In genomic region chr6:37396571-37397185, GRCh38 we compare ENCODE assay signal across 23 cellular contexts. TPM values are rescaled to one million over a fixed set of nuclear protein-coding genes. Genes with fewer than 3 reads are reported as not detected.
DNase-seq lines count a peak whose midpoint lies in the region; ATAC-seq and TF ChIP-seq lines count a peak whose summit lies in the region.
"Had no signal": no experiment of that assay in that cellular context is flagged by ENCODE, and none has a peak within 500 bp of the region (broad histone marks: within the 10 kb centered on the region; RNA-seq: fewer than 3 reads in every experiment).

No MANE protein-coding gene starts in this region.

- no peaks in the 10 kb centered on the region for H4K20me1 ChIP-seq in mammary epithelial cell (ENCODE audit: insufficient read depth, low read length)

- no peak overlapping the region for H2AFZ ChIP-seq in mammary epithelial cell (ENCODE audit: low read depth, low read length)

- H3K9me3 Mint-ChIP-seq in CD4-positive, alpha-beta memory T cell: no peaks in the 10 kb centered on the region
- H3K9me3 Mint-ChIP-seq in activated T-helper 2 cell treated with anti-CD3 and anti-CD28 coated beads, Interferon-gamma antibody, Interleukin-2, Interleukin-4, amounts not matched to agents 10 μg/mL and 5 μg/mL and 100 μg/mL, durations not matched to agents 14 hours and 24 hours and 36 hours: no peaks in the 10 kb centered on the region
- H3K9me3 Mint-ChIP-seq: type B pancreatic cell had no signal

- POLR2A ChIA-PET in CD4-positive, alpha-beta memory T cell (lab: Charles Lee; ENCODE audit: partially characterized antibody): no interaction called here

- no peak overlapping the region for H3K4me3 Mint-ChIP-seq in CD4-positive, alpha-beta memory T cell
- no peak overlapping the region for H3K4me3 Mint-ChIP-seq in activated T-helper 2 cell treated with anti-CD3 and anti-CD28 coated beads, Interferon-gamma antibody, Interleukin-2, Interleukin-4, amounts not matched to agents 10 μg/mL and 5 μg/mL and 100 μg/mL, durations not matched to agents 14 hours and 24 hours and 36 hours (ENCODE audit: low read depth)
- H3K4me3 Mint-ChIP-seq: type B pancreatic cell had no signal

- no TSS peak for BruUV-seq in mammary epithelial cell (replicated peaks; lab: Mats Ljungman, UMichigan)

- peaks cover 4 to 16% of the 10 kb centered on the region in 2 donors for H3K36me3 Mint-ChIP-seq in CD4-positive, alpha-beta memory T cell
- H3K36me3 Mint-ChIP-seq in activated T-helper 2 cell treated with anti-CD3 and anti-CD28 coated beads, Interferon-gamma antibody, Interleukin-2, Interleukin-4, amounts not matched to agents 10 μg/mL and 5 μg/mL and 100 μg/mL, durations not matched to agents 14 hours and 24 hours and 36 hours (ENCODE audit: low read depth): no peaks in the 10 kb centered on the region
- H3K36me3 Mint-ChIP-seq: type B pancreatic cell had no signal

- H3K9ac ChIP-seq in mammary epithelial cell (ENCODE audit: insufficient read depth, low read length): no peak overlapping the region

- intact Hi-C loops in mammary epithelial cell (cut with micrococcal nuclease): no loop called here
- intact Hi-C loops in breast epithelium (cut with DNase I; ENCODE audit: low total_unique reads): no loop called here
- intact Hi-C loops in CD4-positive, alpha-beta memory T cell (cut with micrococcal nuclease): no loop called here
- intact Hi-C loops in activated T-helper 2 cell treated with anti-CD3 and anti-CD28 coated beads, Interferon-gamma antibody, Interleukin-2, Interleukin-4, amounts not matched to agents 10 μg/mL and 5 μg/mL and 100 μg/mL, durations not matched to agents 14 hours and 24 hours and 36 hours (cut with micrococcal nuclease): no loop called here

- no peaks in the 10 kb centered on the region for H3K36me3 ChIP-seq in mammary epithelial cell (ENCODE audit: insufficient read depth, low read length)
- H3K36me3 ChIP-seq in breast epithelium: no peaks in the 10 kb centered on the region
- H3K36me3 ChIP-seq in CD4-positive, alpha-beta memory T cell (ENCODE audit: insufficient read depth, low read length): no peaks in the 10 kb centered on the region

- ATAC-seq in HG03135 (IDR thresholded peaks at IDR 0.05; ENCODE audit: unreplicated experiment): no peak
- ATAC-seq: left ventricle myocardium superior had no signal

- H3K79me2 ChIP-seq in mammary epithelial cell (ENCODE audit: insufficient read depth, low read length): no peaks in the 10 kb centered on the region

- H3K27ac ChIP-seq in mammary epithelial cell (ENCODE audit: insufficient read depth, low read depth, low read length): no peak overlapping the region
- no peak overlapping the region for H3K27ac ChIP-seq in breast epithelium
- H3K27ac ChIP-seq in CD4-positive, alpha-beta memory T cell (ENCODE audit: low read depth, low read length): no peak overlapping the region
- H3K27ac ChIP-seq: coronary artery, right atrium auricular region, RWPE1 had no signal

- H3K4me3 ChIP-seq in mammary epithelial cell (replicated peaks in 1 of 3; ENCODE audit: insufficient read depth in 1 of 3, low read depth in 2 of 3, low read length in 3 of 3): no peak overlapping the region
- no peak overlapping the region for H3K4me3 ChIP-seq in breast epithelium
- H3K4me3 ChIP-seq in choroid plexus epithelial cell (ENCODE audit: low read depth, low read length): no peak overlapping the region
- no peak overlapping the region for H3K4me3 ChIP-seq in CD4-positive, alpha-beta memory T cell (ENCODE audit: low read length in 2 of 2)
- H3K4me3 ChIP-seq: coronary artery, right atrium auricular region had no signal

- H3K27ac Mint-ChIP-seq in CD4-positive, alpha-beta memory T cell: peak overlapping the region in 1 of 7 donors; percentile 5
- H3K27ac Mint-ChIP-seq in activated T-helper 2 cell treated with anti-CD3 and anti-CD28 coated beads, Interferon-gamma antibody, Interleukin-2, Interleukin-4, amounts not matched to agents 10 μg/mL and 5 μg/mL and 100 μg/mL, durations not matched to agents 14 hours and 24 hours and 36 hours: no peak overlapping the region

- no peaks in the 10 kb centered on the region for H3K27me3 Mint-ChIP-seq in CD4-positive, alpha-beta memory T cell
- peaks cover 11% of the 10 kb centered on the region for H3K27me3 Mint-ChIP-seq in activated T-helper 2 cell treated with anti-CD3 and anti-CD28 coated beads, Interferon-gamma antibody, Interleukin-2, Interleukin-4, amounts not matched to agents 10 μg/mL and 5 μg/mL and 100 μg/mL, durations not matched to agents 14 hours and 24 hours and 36 hours (ENCODE audit: low read depth)

- no peak for TF ChIP-seq POLR2A in breast epithelium (IDR thresholded peaks at IDR 0.05)

- WGBS in mammary epithelial cell (ENCODE audit: low coverage, missing lambda C conversion rate): 46% methylated on average over 4 of the region's 4 CpGs

- no peaks in the 10 kb centered on the region for H3K9me3 ChIP-seq in mammary epithelial cell (replicated peaks; ENCODE audit: insufficient read depth, low read length)
- no peaks in the 10 kb centered on the region for H3K9me3 ChIP-seq in breast epithelium
- H3K9me3 ChIP-seq in CD4-positive, alpha-beta memory T cell (ENCODE audit: control insufficient read depth in 1 of 2, low read length in 2 of 2): no peaks in the 10 kb centered on the region
- H3K9me3 ChIP-seq: neutrophil, right atrium auricular region had no signal

- no peak for TF ChIP-seq CTCF in mammary epithelial cell (conservative IDR thresholded peaks at IDR 0.05 in 1 of 2, IDR thresholded peaks at IDR 0.05 in 1 of 2; ENCODE audit: extremely low read depth in 1 of 2, insufficient read depth in 1 of 2, low read depth in 1 of 2, low read length in 2 of 2)
- TF ChIP-seq CTCF in breast epithelium (IDR thresholded peaks at IDR 0.05): no peak
- TF ChIP-seq CTCF in choroid plexus epithelial cell (conservative IDR thresholded peaks at IDR 0.05; ENCODE audit: low read depth, low read length): no peak

- no peaks in the 10 kb centered on the region for H3K4me1 Mint-ChIP-seq in CD4-positive, alpha-beta memory T cell
- no peaks in the 10 kb centered on the region for H3K4me1 Mint-ChIP-seq in activated T-helper 2 cell treated with anti-CD3 and anti-CD28 coated beads, Interferon-gamma antibody, Interleukin-2, Interleukin-4, amounts not matched to agents 10 μg/mL and 5 μg/mL and 100 μg/mL, durations not matched to agents 14 hours and 24 hours and 36 hours (ENCODE audit: low read depth)

- CTCF ChIA-PET in mammary epithelial cell (lab: Charles Lee; ENCODE audit: low non-redundant PET): no interaction called here
- CTCF ChIA-PET in CD4-positive, alpha-beta memory T cell (lab: Charles Lee; ENCODE audit: partially characterized antibody): no interaction called here

- dilution Hi-C loops in mammary epithelial cell (cut with HindIII; ENCODE audit: low sequenced_read_pairs): no loop called here

- in situ Hi-C loops in mammary epithelial cell (cut with MboI; ENCODE audit: low sequenced_read_pairs in 2 of 2): no loop called here

- H3K4me1 ChIP-seq in mammary epithelial cell (ENCODE audit: insufficient read depth, low read length): no peaks in the 10 kb centered on the region
- no peaks in the 10 kb centered on the region for H3K4me1 ChIP-seq in breast epithelium
- no peaks in the 10 kb centered on the region for H3K4me1 ChIP-seq in CD4-positive, alpha-beta memory T cell (ENCODE audit: insufficient read depth, low read length)
- H3K4me1 ChIP-seq: right atrium auricular region had no signal

- H3K27me3 ChIP-seq in mammary epithelial cell (ENCODE audit: insufficient read depth, low read length) (no peaks in the 10 kb centered on the region), breast epithelium (no peaks in the 10 kb centered on the region)
- H3K27me3 ChIP-seq in CD4-positive, alpha-beta memory T cell (ENCODE audit: insufficient read depth, low read length): no peaks in the 10 kb centered on the region
- H3K27me3 ChIP-seq: right atrium auricular region had no signal

- no peak overlapping the region for H3K4me2 ChIP-seq in mammary epithelial cell (ENCODE audit: insufficient read depth, low read depth, low read length)

- DNase-seq in mammary epithelial cell (peak; percentile 9), breast epithelium (ENCODE audit: low spot score in 2 of 2) (no peak), MV-4-11 (lab: John Stamatoyannopoulos, UW) (peak; percentile 2), choroid plexus epithelial cell (ENCODE audit: low read depth) (peak; percentile 84), stromal cell of bone marrow (ENCODE audit: low read depth) (peak; percentile 71)
- no peak for DNase-seq in CD4-positive, alpha-beta memory T cell
- DNase-seq in activated T-helper 2 cell treated with anti-CD3 and anti-CD28 coated beads, Interferon-gamma antibody, Interleukin-2, Interleukin-4, amounts not matched to agents 10 μg/mL and 5 μg/mL and 100 μg/mL, durations not matched to agents 14 hours and 24 hours and 36 hours (ENCODE audit: low spot score): no peak
- DNase-seq: activated CD4-positive, alpha-beta T cell treated with anti-CD3 and anti-CD28 coated beads, Interleukin-2, amount 50 U/mL, for 1 hour; anterior cingulate cortex; COR-L47; left ventricle myocardium superior; MM.1S; NCI-H1694 treated with DMSO at 0.1 percent for 48 hours; NCI-H446; NK-92 treated with Interleukin-12 subunit alpha and Interleukin-12 subunit beta, amount 100 ng/mL, for 24 hours; stimulated activated naive CD4-positive, alpha-beta T cell; T-helper 1 cell had no signal

RNA-seq across cellular contexts. Expression of gene CMTR1, which starts 36.3 kb away (rescaled TPM):
- total RNA-seq in mammary epithelial cell (10 to 100 TPM; 23.2 to 31.8 TPM), breast epithelium (10 to 100 TPM; 31.4 to 35.7 (median 32.4) TPM)
- polyA plus RNA-seq in mammary epithelial cell: 14.3 TPM
- polyA minus RNA-seq in mammary epithelial cell: 29.9 TPM
- 10 to 100 TPM; 75.0 to 79.1 TPM for total RNA-seq in CD4-positive, alpha-beta memory T cell
- 10 to 100 TPM; 28.4 to 32.6 TPM for polyA plus RNA-seq in CD4-positive, alpha-beta memory T cell
- 51.8 and 55.6 TPM in 2 replicates for total RNA-seq in activated T-helper 2 cell treated with anti-CD3 and anti-CD28 coated beads, Interferon-gamma antibody, Interleukin-2, Interleukin-4, amounts not matched to agents 10 μg/mL and 5 μg/mL and 100 μg/mL, durations not matched to agents 14 hours and 24 hours and 36 hours

RNA-seq across cellular contexts. Expression of gene RNF8, which starts 42.9 kb away (rescaled TPM):
- total RNA-seq in mammary epithelial cell: 10 to 100 TPM; 15.2 to 30.0 TPM
- polyA plus RNA-seq in mammary epithelial cell: 19.2 TPM
- polyA minus RNA-seq in mammary epithelial cell: 22.9 TPM
- 10 to 100 TPM in 2 of 3 donors, 1 to 10 TPM in 1; 7.8 to 16.0 (median 12.8) TPM for total RNA-seq in breast epithelium
- 10 to 100 TPM; 14.8 to 16.6 TPM for total RNA-seq in CD4-positive, alpha-beta memory T cell
- 10 to 100 TPM; 14.2 to 17.2 TPM for polyA plus RNA-seq in CD4-positive, alpha-beta memory T cell
- total RNA-seq in activated T-helper 2 cell treated with anti-CD3 and anti-CD28 coated beads, Interferon-gamma antibody, Interleukin-2, Interleukin-4, amounts not matched to agents 10 μg/mL and 5 μg/mL and 100 μg/mL, durations not matched to agents 14 hours and 24 hours and 36 hours: 28.5 and 32.0 TPM in 2 replicates

Comparison
In these comparisons a context has a peak if more than half of its experiments do, and no peak if none do; other contexts are left out.
1. DNase-seq: peak in mammary epithelial cell (single experiment), MV-4-11 (single experiment), choroid plexus epithelial cell (single experiment) and stromal cell of bone marrow (single experiment); none in breast epithelium (0 of 2), CD4-positive, alpha-beta memory T cell (0 of 5) and activated T-helper 2 cell treated with anti-CD3 and anti-CD28 coated beads, Interferon-gamma antibody, Interleukin-2, Interleukin-4, amounts not matched to agents 10 μg/mL and 5 μg/mL and 100 μg/mL, durations not matched to agents 14 hours and 24 hours and 36 hours (single experiment).